Comparison of ENCODE assay signal across 22 cellular contexts in the genomic region with DNA sequence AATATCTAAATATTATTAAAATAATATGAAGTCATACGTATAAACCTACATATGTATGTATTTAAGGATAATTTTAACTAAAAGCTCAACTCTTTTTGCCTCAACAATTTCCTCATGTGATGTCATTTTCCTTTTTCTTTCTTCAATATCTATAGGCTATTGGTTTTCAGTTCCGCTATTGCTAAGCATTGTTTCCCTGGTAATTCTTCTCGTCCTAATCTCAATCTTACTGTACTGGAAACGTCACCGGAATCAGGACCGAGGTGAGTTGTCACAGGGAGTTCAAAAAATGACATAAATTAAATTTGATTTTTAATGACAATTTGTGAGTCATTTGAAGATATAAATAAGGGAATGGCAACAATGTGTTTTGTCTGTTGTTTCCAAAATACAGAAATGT. TPM values are rescaled to one million over a fixed set of nuclear protein-coding genes. Genes with fewer than 3 reads are reported as not detected.
A peak's percentile ranks its signal among the peaks of the same experiment; 100 is the strongest.
DNase-seq lines count a peak whose midpoint lies in the region; ATAC-seq, FAIRE-seq and TF ChIP-seq lines count a peak whose summit lies in the region.
"Had no signal": no experiment of that assay in that cellular context is flagged by ENCODE, and none has a peak within 500 bp of the region (broad histone marks: within the 10 kb centered on the region; RNA-seq: fewer than 3 reads in every experiment).

No MANE protein-coding gene starts in this region.

- H3K9me3 ChIP-seq in HepG2 (ENCODE audit: low read length) (no peaks in the 10 kb centered on the region), right lobe of liver (no peaks in the 10 kb centered on the region), Peyer's patch (no peaks in the 10 kb centered on the region)
- H3K9me3 ChIP-seq: BLaER1 had no signal

- no peak overlapping the region for H3K9ac ChIP-seq in HepG2 (ENCODE audit: insufficient read depth, low read depth, low read length)
- H3K9ac ChIP-seq: BLaER1 had no signal

- no peak overlapping the region for H3K4me2 ChIP-seq in HepG2 (ENCODE audit: low read depth, low read length)
- H3K4me2 ChIP-seq: BLaER1 had no signal

- whole genome bisulfite sequencing in HepG2 (ENCODE audit: low lambda C conversion rate), result 11% methylated on average over 6 of the region's 6 CpGs
- WGBS in right lobe of liver (ENCODE audit: insufficient coverage, low coverage, low lambda C conversion rate, missing lambda C conversion rate), result 44% methylated on average over 6 of the region's 6 CpGs

- in situ Hi-C loops in HepG2 (cut with HindIII; ENCODE audit: extremely low pct_ligation_motif_present, low pct_unique_long_range_greater_than_20kb), result no loop called here

- no peak overlapping the region for H3K4me3 Mint-ChIP-seq in activated CD4-positive, alpha-beta T cell treated with anti-CD3 and anti-CD28 coated beads, Interleukin-2, amount 10 ng/mL, durations not matched to agents 24 days and 14 days
- no peak overlapping the region for H3K4me3 Mint-ChIP-seq in glutamatergic neuron (ENCODE audit: unreplicated experiment)
- H3K4me3 Mint-ChIP-seq: CD14-positive monocyte; CD4-positive, alpha-beta memory T cell; HFFc6 had no signal

- TF ChIP-seq RAD21 in HepG2 (CRISPR knock-in tag; IDR thresholded peaks at IDR 0.05), result no peak

- H3K36me3 ChIP-seq in HepG2 (replicated peaks in 1 of 2; ENCODE audit: control insufficient read depth in 1 of 2, insufficient read depth in 2 of 2, low read length in 2 of 2) (no peaks in the 10 kb centered on the region), right lobe of liver (no peaks in the 10 kb centered on the region), Peyer's patch (no peaks in the 10 kb centered on the region)
- H3K36me3 ChIP-seq: BLaER1 had no signal

- no peaks in the 10 kb centered on the region for H3K79me2 ChIP-seq in HepG2 (ENCODE audit: insufficient read depth, low read length)

- peaks cover 95% of the 10 kb centered on the region for H3K36me3 Mint-ChIP-seq in activated CD4-positive, alpha-beta T cell treated with anti-CD3 and anti-CD28 coated beads, Interleukin-2, amount 10 ng/mL, durations not matched to agents 24 days and 14 days (ENCODE audit: low read depth)
- peaks cover 13% of the 10 kb centered on the region for H3K36me3 Mint-ChIP-seq in glutamatergic neuron (ENCODE audit: unreplicated experiment)
- H3K36me3 Mint-ChIP-seq: CD14-positive monocyte had no signal

- H3K27me3 Mint-ChIP-seq in activated CD4-positive, alpha-beta T cell treated with anti-CD3 and anti-CD28 coated beads, Interleukin-2, amount 10 ng/mL, durations not matched to agents 24 days and 14 days, result no peaks in the 10 kb centered on the region
- peaks cover 3% of the 10 kb centered on the region for H3K27me3 Mint-ChIP-seq in glutamatergic neuron (ENCODE audit: unreplicated experiment)
- H3K27me3 Mint-ChIP-seq: CD4-positive, alpha-beta memory T cell had no signal

- H3K9me3 Mint-ChIP-seq in activated CD4-positive, alpha-beta T cell treated with anti-CD3 and anti-CD28 coated beads, Interleukin-2, amount 10 ng/mL, durations not matched to agents 24 days and 14 days, result peaks cover 5% of the 10 kb centered on the region
- H3K9me3 Mint-ChIP-seq in glutamatergic neuron (ENCODE audit: unreplicated experiment), result peaks cover 2% of the 10 kb centered on the region
- H3K9me3 Mint-ChIP-seq: HFFc6 had no signal

- H3K27me3 ChIP-seq in HepG2 (ENCODE audit: control insufficient read depth in 1 of 2, insufficient read depth in 2 of 2, low read length in 2 of 2) (no peaks in the 10 kb centered on the region), right lobe of liver (no peaks in the 10 kb centered on the region), dorsolateral prefrontal cortex (no peaks in the 10 kb centered on the region), Peyer's patch (no peaks in the 10 kb centered on the region)
- H3K27me3 ChIP-seq: BLaER1 had no signal

- no peaks in the 10 kb centered on the region for H3K4me1 ChIP-seq in HepG2 (ENCODE audit: insufficient read depth, low read length)
- H3K4me1 ChIP-seq in right lobe of liver, result no peaks in the 10 kb centered on the region
- H3K4me1 ChIP-seq in Peyer's patch, result no peaks in the 10 kb centered on the region

- TF ChIP-seq CTCF in HepG2 (CRISPR knock-in tag; IDR thresholded peaks at IDR 0.05) (no peak), right lobe of liver (IDR thresholded peaks at IDR 0.05) (no peak), dorsolateral prefrontal cortex (IDR thresholded peaks at IDR 0.05 in 54 of 56, conservative IDR thresholded peaks at IDR 0.05 in 2 of 56; ENCODE audit: low read depth in 1 of 56, partially characterized antibody in 56 of 56) (no peak), glutamatergic neuron (IDR thresholded peaks at IDR 0.05; ENCODE audit: partially characterized antibody, unreplicated experiment) (no peak), Peyer's patch (IDR thresholded peaks at IDR 0.05) (no peak)

- H2AFZ ChIP-seq in HepG2 (ENCODE audit: low read length), result no peak overlapping the region

- H3K4me1 Mint-ChIP-seq in activated CD4-positive, alpha-beta T cell treated with anti-CD3 and anti-CD28 coated beads, Interleukin-2, amount 10 ng/mL, durations not matched to agents 24 days and 14 days, result peaks cover 51% of the 10 kb centered on the region
- H3K4me1 Mint-ChIP-seq in glutamatergic neuron (ENCODE audit: low read depth, unreplicated experiment), result peaks cover 59% of the 10 kb centered on the region

- TF ChIP-seq POLR2A in HepG2 (IDR thresholded peaks at IDR 0.05; ENCODE audit: insufficient read depth in 1 of 2, low read depth in 2 of 2, low read length in 2 of 2) (no peak), right lobe of liver (IDR thresholded peaks at IDR 0.05) (no peak), Peyer's patch (IDR thresholded peaks at IDR 0.05) (no peak)

- ATAC-seq in HepG2, result no peak
- ATAC-seq in right lobe of liver, result no peak
- no peak for ATAC-seq in HG03378 (IDR thresholded peaks at IDR 0.05; ENCODE audit: unreplicated experiment)

- H3K27ac ChIP-seq in HepG2 (ENCODE audit: extremely low read length, insufficient read depth, low read length) (no peak overlapping the region), right lobe of liver (no peak overlapping the region), dorsolateral prefrontal cortex (peak overlapping the region in 40 of 59 donors; percentile 3 to 85 (median 58)), Peyer's patch (no peak overlapping the region)
- H3K27ac ChIP-seq: BLaER1 had no signal

- CTCF ChIA-PET in HepG2 (lab: Yijun Ruan, JAX; ENCODE audit: low intra/inter-chr PET ratio, low total read pairs), result no interaction called here

- POLR2A ChIA-PET in HepG2 (lab: Yijun Ruan, JAX), result no interaction called here

- DNase-seq in activated CD4-positive, alpha-beta T cell treated with anti-CD3 and anti-CD28 coated beads, Interleukin-2, amount 10 ng/mL, durations not matched to agents 24 days and 14 days, result peak; percentile 30
- DNase-seq in activated CD4-positive, alpha-beta T cell treated with anti-CD3 and anti-CD28 coated beads, Interleukin-2, amount 50 U/mL, for 1 hour, result no peak
- DNase-seq in HepG2 (ENCODE audit: low spot score) (no peak), right lobe of liver (no peak), dorsolateral prefrontal cortex (no peak), glutamatergic neuron (no peak), Peyer's patch (no peak)
- DNase-seq: 8988T; CD4-positive, alpha-beta memory T cell; DMS153; DMS79; GDM1; HCEC 1CT; HFFc6 had no signal

- no peak overlapping the region for H3K4me3 ChIP-seq in HepG2 (replicated peaks in 1 of 3; ENCODE audit: insufficient read depth in 1 of 3, low read depth in 2 of 3, low read length in 3 of 3)
- H3K4me3 ChIP-seq in right lobe of liver, result no peak overlapping the region
- peak overlapping the region in 2 of 59 donors; percentile 5 to 14 for H3K4me3 ChIP-seq in dorsolateral prefrontal cortex
- H3K4me3 ChIP-seq in Peyer's patch, result no peak overlapping the region
- H3K4me3 ChIP-seq: BLaER1 had no signal

- intact Hi-C loops in activated CD4-positive, alpha-beta T cell treated with anti-CD3 and anti-CD28 coated beads, Interleukin-2, amount 10 ng/mL, durations not matched to agents 24 days and 14 days (cut with micrococcal nuclease), result no loop called here
- intact Hi-C loops in HepG2 (cut with micrococcal nuclease; ENCODE audit: unreplicated experiment) (no loop called here), right lobe of liver (cut with DNase I) (no loop called here), dorsolateral prefrontal cortex (cut with DNase I) (no loop called here)

- BruUV-seq in HepG2 (replicated peaks; lab: Mats Ljungman, UMichigan), result no TSS peak

- TF ChIP-seq EP300 in HepG2 (IDR thresholded peaks at IDR 0.05; ENCODE audit: low read depth in 2 of 2, low read length in 2 of 2) (no peak), HepG2 (CRISPR knock-in tag; IDR thresholded peaks at IDR 0.05; ENCODE audit: borderline replicate concordance) (no peak)

- FAIRE-seq in HepG2 (lab: Jason Lieb, UNC), result no peak

- no peaks in the 10 kb centered on the region for H4K20me1 ChIP-seq in HepG2 (ENCODE audit: insufficient read depth, low read length)
- H4K20me1 ChIP-seq: BLaER1 had no signal

- H3K27ac Mint-ChIP-seq in activated CD4-positive, alpha-beta T cell treated with anti-CD3 and anti-CD28 coated beads, Interleukin-2, amount 10 ng/mL, durations not matched to agents 24 days and 14 days, result no peak overlapping the region
- peak overlapping the region; percentile 84 for H3K27ac Mint-ChIP-seq in glutamatergic neuron (ENCODE audit: unreplicated experiment)
- H3K27ac Mint-ChIP-seq: CD14-positive monocyte; CD4-positive, alpha-beta memory T cell; HFFc6 had no signal

RNA-seq across cellular contexts. Expression of a gene that starts 16.6 kb away (rescaled TPM):
- total RNA-seq in activated CD4-positive, alpha-beta T cell treated with anti-CD3 and anti-CD28 coated beads, Interleukin-2, amount 10 ng/mL, durations not matched to agents 24 days and 14 days, result 144 and 151 TPM in 2 replicates
- total RNA-seq in HepG2 (2016; rRNA removed; fragmentation: Illumina TruSeq; extraction: Trizol) (not detected in 2 replicates), right lobe of liver (under 1 TPM in 2 of 6 experiments, not detected in 4; 0.25 to 0.40 TPM), dorsolateral prefrontal cortex (100 to 1,000 TPM in 13 of 120 experiments, 10 to 100 TPM in 107; 27.6 to 121 (median 80.1) TPM), glutamatergic neuron (ENCODE audit: unreplicated experiment) (67.9 TPM), Peyer's patch (10 to 100 TPM in 1 of 4 donors, 1 to 10 TPM in 3; 3.7 to 15.4 (median 7.1) TPM)
- not detected in 2 replicates for total RNA-seq in HepG2 (2016; cell fraction: cytosol; rRNA removed; fragmentation: Illumina TruSeq; extraction: Trizol; ENCODE audit: low read depth)
- not detected in 2 replicates for total RNA-seq in HepG2 (2016; cell fraction: insoluble cytoplasmic fraction; rRNA removed; fragmentation: Illumina TruSeq; extraction: Trizol)
- not detected in 2 replicates for total RNA-seq in HepG2 (2016; cell fraction: membrane; rRNA removed; fragmentation: Illumina TruSeq; extraction: Trizol)
- total RNA-seq in HepG2 (2016; cell fraction: nucleus; rRNA removed; fragmentation: Illumina TruSeq; extraction: Trizol), result not detected in 2 replicates
- polyA plus RNA-seq in HepG2 (2011; rRNA removed), result not detected in 2 replicates
- polyA plus RNA-seq in HepG2 (2011; cell fraction: cytosol; rRNA removed), result 0.03 TPM in 1 of 2 replicates, not detected in the other
- polyA plus RNA-seq in HepG2 (2011; cell fraction: nucleus; rRNA removed), result 0.05 TPM in 1 of 2 replicates, not detected in the other
- not detected in 2 replicates for polyA plus RNA-seq in HepG2 (2012)
- polyA plus RNA-seq in HepG2 (2016; cell fraction: cytosol; fragmentation: Illumina TruSeq; extraction: Trizol; ENCODE audit: low read depth), result not detected in 2 replicates
- polyA plus RNA-seq in HepG2 (2016; cell fraction: insoluble cytoplasmic fraction; fragmentation: Illumina TruSeq; extraction: Trizol; ENCODE audit: low read depth), result not detected in 2 replicates
- polyA plus RNA-seq in HepG2 (2016; cell fraction: membrane; fragmentation: Illumina TruSeq; extraction: Trizol; ENCODE audit: low read depth), result not detected in 2 replicates
- polyA plus RNA-seq in HepG2 (2016; cell fraction: nucleus; fragmentation: Illumina TruSeq; extraction: Trizol; ENCODE audit: insufficient read depth, low read depth), result not detected in 2 replicates
- not detected in 2 replicates for polyA minus RNA-seq in HepG2 (2011; rRNA and poly(A)+ RNA removed; ENCODE audit: low replicate concordance)
- not detected in 2 replicates for polyA minus RNA-seq in HepG2 (2011; cell fraction: cytosol; rRNA and poly(A)+ RNA removed)
- not detected in 2 replicates for polyA minus RNA-seq in HepG2 (2011; cell fraction: nucleus; rRNA and poly(A)+ RNA removed)
- total RNA-seq: A673, Daoy, H4, HFFc6 had no signal

RNA-seq across cellular contexts. Expression of a gene that starts 55.5 kb away (rescaled TPM):
- not detected in 2 replicates for total RNA-seq in activated CD4-positive, alpha-beta T cell treated with anti-CD3 and anti-CD28 coated beads, Interleukin-2, amount 10 ng/mL, durations not matched to agents 24 days and 14 days
- total RNA-seq in HepG2 (2016; rRNA removed; fragmentation: Illumina TruSeq; extraction: Trizol) (not detected in 2 replicates), right lobe of liver (not detected), dorsolateral prefrontal cortex (1 to 10 TPM in 1 of 120 experiments, under 1 TPM in 11, not detected in 108; 0.12 to 1.4 (median 0.27) TPM), glutamatergic neuron (ENCODE audit: unreplicated experiment) (not detected), Peyer's patch (10 to 100 TPM in 1 of 4 donors, 1 to 10 TPM in 1, under 1 TPM in 1, not detected in 1; 0.67 to 12.4 (median 1.7) TPM)
- not detected in 2 replicates for total RNA-seq in HepG2 (2016; cell fraction: cytosol; rRNA removed; fragmentation: Illumina TruSeq; extraction: Trizol; ENCODE audit: low read depth)
- not detected in 2 replicates for total RNA-seq in HepG2 (2016; cell fraction: insoluble cytoplasmic fraction; rRNA removed; fragmentation: Illumina TruSeq; extraction: Trizol)
- total RNA-seq in HepG2 (2016; cell fraction: membrane; rRNA removed; fragmentation: Illumina TruSeq; extraction: Trizol), result not detected in 2 replicates
- not detected in 2 replicates for total RNA-seq in HepG2 (2016; cell fraction: nucleus; rRNA removed; fragmentation: Illumina TruSeq; extraction: Trizol)
- not detected in 2 replicates for polyA plus RNA-seq in HepG2 (2011; rRNA removed)
- polyA plus RNA-seq in HepG2 (2011; cell fraction: cytosol; rRNA removed), result not detected in 2 replicates
- not detected in 2 replicates for polyA plus RNA-seq in HepG2 (2011; cell fraction: nucleus; rRNA removed)
- polyA plus RNA-seq in HepG2 (2012), result not detected in 2 replicates
- not detected in 2 replicates for polyA plus RNA-seq in HepG2 (2016; cell fraction: cytosol; fragmentation: Illumina TruSeq; extraction: Trizol; ENCODE audit: low read depth)
- polyA plus RNA-seq in HepG2 (2016; cell fraction: insoluble cytoplasmic fraction; fragmentation: Illumina TruSeq; extraction: Trizol; ENCODE audit: low read depth), result not detected in 2 replicates
- polyA plus RNA-seq in HepG2 (2016; cell fraction: membrane; fragmentation: Illumina TruSeq; extraction: Trizol; ENCODE audit: low read depth), result not detected in 2 replicates
- not detected in 2 replicates for polyA plus RNA-seq in HepG2 (2016; cell fraction: nucleus; fragmentation: Illumina TruSeq; extraction: Trizol; ENCODE audit: insufficient read depth, low read depth)
- not detected in 2 replicates for polyA minus RNA-seq in HepG2 (2011; rRNA and poly(A)+ RNA removed; ENCODE audit: low replicate concordance)
- not detected in 2 replicates for polyA minus RNA-seq in HepG2 (2011; cell fraction: cytosol; rRNA and poly(A)+ RNA removed)
- polyA minus RNA-seq in HepG2 (2011; cell fraction: nucleus; rRNA and poly(A)+ RNA removed), result not detected in 2 replicates
- total RNA-seq: A673; CD4-positive, alpha-beta memory T cell; Daoy; H4; HFFc6; HT-29 had no signal
- polyA plus RNA-seq: AG04450; CD14-positive monocyte; CD4-positive, alpha-beta memory T cell had no signal

Comparison
In these comparisons a context has a peak if more than half of its experiments do, and no peak if none do; other contexts are left out.
1. H3K27ac ChIP-seq: peak in dorsolateral prefrontal cortex (40 of 59); none in HepG2 (single experiment), right lobe of liver (0 of 3) and Peyer's patch (0 of 4).